8 cellular contexts compared by ENCODE assay signal in genomic region chr2:36618381-36618780, GRCh38. TPM values are rescaled to one million over a fixed set of nuclear protein-coding genes. Genes with fewer than 3 reads are reported as not detected.
DNase-seq lines count a peak whose midpoint lies in the region; ATAC-seq and TF ChIP-seq lines count a peak whose summit lies in the region.

No MANE protein-coding gene starts in this region.

- H3K27ac Mint-ChIP-seq in activated naive CD8-positive, alpha-beta T cell treated with anti-CD3 and anti-CD28 coated beads for 36 hours = no peak overlapping the region

- peak; percentile 98 for ATAC-seq in DND-41 (ENCODE audit: insufficient read depth, low read depth)
- peak; percentile 97 for ATAC-seq in GM19023 (IDR thresholded peaks at IDR 0.05; ENCODE audit: unreplicated experiment)
- peak; percentile 93 for ATAC-seq in HG03025 (IDR thresholded peaks at IDR 0.05; ENCODE audit: low FRiP score, unreplicated experiment)

- no peaks in the 10 kb centered on the region for H3K27me3 ChIP-seq in DND-41 (ENCODE audit: insufficient read depth, low read length, poor library complexity)
- H3K27me3 ChIP-seq in uterus = no peaks in the 10 kb centered on the region

- H3K4me1 Mint-ChIP-seq in activated naive CD8-positive, alpha-beta T cell treated with anti-CD3 and anti-CD28 coated beads for 36 hours = no peaks in the 10 kb centered on the region

- H3K36me3 Mint-ChIP-seq in activated naive CD8-positive, alpha-beta T cell treated with anti-CD3 and anti-CD28 coated beads for 36 hours = no peaks in the 10 kb centered on the region

- no peaks in the 10 kb centered on the region for H3K79me2 ChIP-seq in DND-41 (ENCODE audit: insufficient read depth, low read length)

- H3K9me3 Mint-ChIP-seq in activated naive CD8-positive, alpha-beta T cell treated with anti-CD3 and anti-CD28 coated beads for 36 hours = no peaks in the 10 kb centered on the region

- H3K9ac ChIP-seq in DND-41 (ENCODE audit: low read depth, low read length) = no peak overlapping the region

- TF ChIP-seq CTCF in DND-41 (IDR thresholded peaks at IDR 0.05; ENCODE audit: borderline replicate concordance, extremely low read depth, low read length, poor library complexity, severe bottlenecking) (no peak), uterus (IDR thresholded peaks at IDR 0.05) (no peak)

- no peaks in the 10 kb centered on the region for H3K4me1 ChIP-seq in DND-41 (ENCODE audit: insufficient read depth, low read length)
- no peaks in the 10 kb centered on the region for H3K4me1 ChIP-seq in uterus

- no peaks in the 10 kb centered on the region for H3K27me3 Mint-ChIP-seq in activated naive CD8-positive, alpha-beta T cell treated with anti-CD3 and anti-CD28 coated beads for 36 hours

- no peak overlapping the region for H3K4me2 ChIP-seq in DND-41 (ENCODE audit: insufficient read depth, low read length)

- H3K4me3 ChIP-seq in DND-41 (ENCODE audit: low read depth in 1 of 2, low read length in 2 of 2) (no peak overlapping the region), uterus (no peak overlapping the region)

- H3K4me3 Mint-ChIP-seq in activated naive CD8-positive, alpha-beta T cell treated with anti-CD3 and anti-CD28 coated beads for 36 hours = no peak overlapping the region

- H4K20me1 ChIP-seq in DND-41 (ENCODE audit: insufficient read depth, low read length) = no peaks in the 10 kb centered on the region

- H3K27ac ChIP-seq in DND-41 (ENCODE audit: low read length) = no peak overlapping the region
- H3K27ac ChIP-seq in uterus = no peak overlapping the region

- intact Hi-C loops in uterus (cut with DNase I; ENCODE audit: low total_unique reads) = no loop called here

- DNase-seq in DND-41 (peak; percentile 39), NCI-H1930 (lab: John Stamatoyannopoulos, UW) (peak; percentile 25 to 39), inferior parietal cortex (ENCODE audit: extremely low spot score) (peak; percentile 11), NCI-H1048 (lab: John Stamatoyannopoulos, UW) (no peak), uterus (no peak)
- peak; percentile 14 for DNase-seq in activated naive CD8-positive, alpha-beta T cell treated with anti-CD3 and anti-CD28 coated beads for 36 hours

- H3K9me3 ChIP-seq in DND-41 (ENCODE audit: insufficient read depth, low read length, severe bottlenecking) (no peaks in the 10 kb centered on the region), uterus (no peaks in the 10 kb centered on the region)

- no peak overlapping the region for H2AFZ ChIP-seq in DND-41 (ENCODE audit: low read depth, low read length)

- H3K36me3 ChIP-seq in DND-41 (ENCODE audit: insufficient read depth, low read length) (no peaks in the 10 kb centered on the region), uterus (no peaks in the 10 kb centered on the region)

- no peak for TF ChIP-seq POLR2A in uterus (IDR thresholded peaks at IDR 0.05)

RNA-seq across cellular contexts. Expression of gene FEZ2, which starts 20.4 kb away (rescaled TPM):
- 1 to 10 TPM; 7.8 to 9.8 TPM for total RNA-seq in activated naive CD8-positive, alpha-beta T cell treated with anti-CD3 and anti-CD28 coated beads for 36 hours
- 10 to 100 TPM; 27.9 to 66.6 (median 39.7) TPM for total RNA-seq in uterus

Comparison
In these comparisons a context has a peak if more than half of its experiments do, and no peak if none do; other contexts are left out.
1. DNase-seq: peak in DND-41 (single experiment), NCI-H1930 (2 of 2), activated naive CD8-positive, alpha-beta T cell treated with anti-CD3 and anti-CD28 coated beads for 36 hours (single experiment) and inferior parietal cortex (single experiment); none in NCI-H1048 (single experiment) and uterus (0 of 2).
2. Peak in every context shown above with its lines, with median percentiles within 50 percentile points of each other: ATAC-seq.